ENCODE assay signal across 18 cellular contexts in genomic region chr6:36662827-36663256, GRCh38. TPM values are rescaled to one million over a fixed set of nuclear protein-coding genes. Genes with fewer than 3 reads are reported as not detected.
DNase-seq lines count a peak whose midpoint lies in the region; FAIRE-seq and TF ChIP-seq lines count a peak whose summit lies in the region.
"Had no signal": no experiment of that assay in that cellular context is flagged by ENCODE, and none has a peak within 500 bp of the region (broad histone marks: within the 10 kb centered on the region; RNA-seq: fewer than 3 reads in every experiment).

No MANE protein-coding gene starts in this region.

- H3K9me2 ChIP-seq in PC-9 (ENCODE audit: insufficient read depth), result no peaks in the 10 kb centered on the region

- CTCF ChIA-PET in PC-9 (lab: Charles Lee), result interaction anchor here (0.6 kb wide), 1 partner anchor 57 kb away, joined by 5 read pairs; no protein-coding TSS in a partner anchor

- POLR2A ChIA-PET in PC-9 (lab: Charles Lee; ENCODE audit: unreplicated experiment), result interaction anchor here (0.6 to 0.7 kb wide), 2 partner anchors 125 to 413 kb away, joined by 3 to 8 read pairs; no protein-coding TSS in a partner anchor

- DNase-seq in activated CD4-positive, alpha-beta T cell treated with anti-CD3 and anti-CD28 coated beads, Interleukin-2, amount 10 ng/mL, durations not matched to agents 24 days and 14 days, result peak; percentile 64
- DNase-seq in activated CD4-positive, alpha-beta T cell treated with anti-CD3 and anti-CD28 coated beads for 48 hours, result no peak
- DNase-seq in PC-9 (peak; percentile 50 to 56), epithelial cell of esophagus (ENCODE audit: low read depth) (peak; percentile 84), small intestine (peak; percentile 75), SKM-1 (lab: John Stamatoyannopoulos, UW; ENCODE audit: unreplicated experiment) (no peak), frontal cortex (ENCODE audit: low spot score in 2 of 2) (no peak), NCI-H1105 (lab: John Stamatoyannopoulos, UW) (no peak)
- DNase-seq: amniotic stem cell; dorsolateral prefrontal cortex; foreskin keratinocyte; HCEC 1CT; NCI-H1436; NCI-H526; stimulated activated CD4-positive, alpha-beta T cell treated with anti-CD3 and anti-CD28 coated beads, Interleukin-2, amount 100 ng/mL, for 24 hours had no signal

- H3K4me1 ChIP-seq in PC-9 (replicated peaks; ENCODE audit: insufficient read depth), result peaks cover 33% of the 10 kb centered on the region
- no peaks in the 10 kb centered on the region for H3K4me1 ChIP-seq in small intestine (ENCODE audit: control insufficient read depth in 2 of 2, insufficient read depth in 1 of 2, low read depth in 1 of 2, low read length in 1 of 2)

- no peak overlapping the region for H3K4me3 ChIP-seq in PC-9
- H3K4me3 ChIP-seq in epithelial cell of esophagus (ENCODE audit: low read length), result no peak overlapping the region
- H3K4me3 ChIP-seq in small intestine (ENCODE audit: low read depth in 1 of 2, low read length in 2 of 2), result no peak overlapping the region
- H3K4me3 ChIP-seq: dorsolateral prefrontal cortex, SJSA1, vagina had no signal

- H3K27me3 ChIP-seq in PC-9 (ENCODE audit: insufficient read depth, low read depth), result no peaks in the 10 kb centered on the region
- H3K27me3 ChIP-seq in small intestine (ENCODE audit: control insufficient read depth in 2 of 2, insufficient read depth in 2 of 2, low read length in 2 of 2), result no peaks in the 10 kb centered on the region
- H3K27me3 ChIP-seq: SJSA1, vagina had no signal

- H3K9me3 Mint-ChIP-seq in activated CD4-positive, alpha-beta T cell treated with anti-CD3 and anti-CD28 coated beads, Interleukin-2, amount 10 ng/mL, durations not matched to agents 24 days and 14 days, result no peaks in the 10 kb centered on the region

- BruUV-seq in PC-9 (replicated peaks; lab: Mats Ljungman, UMichigan), result no TSS peak

- WGBS in small intestine, 3 donors, result 9 to 61% (median 28%) methylated on average over 6 of the region's 6 CpGs

- intact Hi-C loops in activated CD4-positive, alpha-beta T cell treated with anti-CD3 and anti-CD28 coated beads, Interleukin-2, amount 10 ng/mL, durations not matched to agents 24 days and 14 days (cut with micrococcal nuclease), result no loop called here
- intact Hi-C loops in PC-9 (cut with micrococcal nuclease; ENCODE audit: unreplicated experiment), result no loop called here

- H2AFZ ChIP-seq in PC-9, result no peak overlapping the region

- no peaks in the 10 kb centered on the region for H3K79me2 ChIP-seq in PC-9 (ENCODE audit: low read depth)

- peaks cover 18% of the 10 kb centered on the region for H3K4me1 Mint-ChIP-seq in activated CD4-positive, alpha-beta T cell treated with anti-CD3 and anti-CD28 coated beads, Interleukin-2, amount 10 ng/mL, durations not matched to agents 24 days and 14 days

- peaks cover 24% of the 10 kb centered on the region; the same call in 1 of the 2 replicates for H3F3A ChIP-seq in PC-9 (ENCODE audit: insufficient read depth, low read depth)

- H3K36me3 ChIP-seq in PC-9 (ENCODE audit: low read depth), result no peaks in the 10 kb centered on the region
- no peaks in the 10 kb centered on the region for H3K36me3 ChIP-seq in small intestine (ENCODE audit: control insufficient read depth in 2 of 2, insufficient read depth in 2 of 2, low read length in 2 of 2)
- H3K36me3 ChIP-seq: SJSA1, vagina had no signal

- H3K27ac Mint-ChIP-seq in activated CD4-positive, alpha-beta T cell treated with anti-CD3 and anti-CD28 coated beads, Interleukin-2, amount 10 ng/mL, durations not matched to agents 24 days and 14 days, result no peak overlapping the region

- TF ChIP-seq CTCF in PC-9 (conservative IDR thresholded peaks at IDR 0.05) (no peak), epithelial cell of esophagus (IDR thresholded peaks at IDR 0.05; ENCODE audit: insufficient read depth, low read depth, low read length, missing control alignments) (no peak)

- no peaks in the 10 kb centered on the region for H3K36me3 Mint-ChIP-seq in activated CD4-positive, alpha-beta T cell treated with anti-CD3 and anti-CD28 coated beads, Interleukin-2, amount 10 ng/mL, durations not matched to agents 24 days and 14 days (ENCODE audit: low read depth)

- H4K20me1 ChIP-seq in PC-9 (ENCODE audit: insufficient read depth), result no peaks in the 10 kb centered on the region

- H3K27ac ChIP-seq in PC-9 (no peak overlapping the region), small intestine (ENCODE audit: low read depth in 1 of 2, low read length in 1 of 2) (no peak overlapping the region)
- H3K27ac ChIP-seq: dorsolateral prefrontal cortex, foreskin keratinocyte, SJSA1, vagina had no signal

- peak overlapping the region; percentile 34 for H3K4me2 ChIP-seq in PC-9

- FAIRE-seq in small intestine (lab: Jason Lieb, UNC), result no peak
- FAIRE-seq in frontal cortex (lab: Jason Lieb, UNC), result no peak

- no peak overlapping the region for H3K4me3 Mint-ChIP-seq in activated CD4-positive, alpha-beta T cell treated with anti-CD3 and anti-CD28 coated beads, Interleukin-2, amount 10 ng/mL, durations not matched to agents 24 days and 14 days

- H3K9me3 ChIP-seq in PC-9 (ENCODE audit: insufficient read depth, low read depth) (no peaks in the 10 kb centered on the region), small intestine (ENCODE audit: control insufficient read depth, low read depth) (no peaks in the 10 kb centered on the region)
- H3K9me3 ChIP-seq: SJSA1, vagina had no signal

- H3K27me3 Mint-ChIP-seq in activated CD4-positive, alpha-beta T cell treated with anti-CD3 and anti-CD28 coated beads, Interleukin-2, amount 10 ng/mL, durations not matched to agents 24 days and 14 days, result peaks cover 23% of the 10 kb centered on the region

RNA-seq across cellular contexts. Expression of gene CDKN1A, which starts 15.7 kb away (rescaled TPM):
- total RNA-seq in activated CD4-positive, alpha-beta T cell treated with anti-CD3 and anti-CD28 coated beads, Interleukin-2, amount 10 ng/mL, durations not matched to agents 24 days and 14 days, result 77.8 and 82.7 TPM in 2 replicates
- total RNA-seq in PC-9 (2021) (14.3 and 14.8 TPM in 2 replicates), frontal cortex (2.0 TPM)
- polyA plus RNA-seq in small intestine, result 100 to 1,000 TPM in 2 of 3 donors, 10 to 100 TPM in 1; 96.8 to 464 (median 327) TPM

RNA-seq across cellular contexts. Expression of gene RAB44, which starts 34.8 kb away (rescaled TPM):
- total RNA-seq in activated CD4-positive, alpha-beta T cell treated with anti-CD3 and anti-CD28 coated beads, Interleukin-2, amount 10 ng/mL, durations not matched to agents 24 days and 14 days, result 0.07 TPM in 1 of 2 replicates, not detected in the other
- total RNA-seq in PC-9 (2021) (not detected in 2 replicates), frontal cortex (not detected)
- polyA plus RNA-seq in small intestine, result under 1 TPM in 2 of 3 donors, not detected in 1; 0.18 to 0.22 TPM
- total RNA-seq: foreskin keratinocyte, SJSA1 had no signal
- polyA plus RNA-seq: AG04450 had no signal

Comparison
In these comparisons a context has a peak if more than half of its experiments do, and no peak if none do; other contexts are left out.
1. DNase-seq: peak in activated CD4-positive, alpha-beta T cell treated with anti-CD3 and anti-CD28 coated beads, Interleukin-2, amount 10 ng/mL, durations not matched to agents 24 days and 14 days (single experiment), PC-9 (2 of 2), epithelial cell of esophagus (single experiment) and small intestine (single experiment); none in activated CD4-positive, alpha-beta T cell treated with anti-CD3 and anti-CD28 coated beads for 48 hours (single experiment), SKM-1 (single experiment), frontal cortex (0 of 2) and NCI-H1105 (single experiment).